ENCODE assay signal across 30 cellular contexts in the genomic region with DNA sequence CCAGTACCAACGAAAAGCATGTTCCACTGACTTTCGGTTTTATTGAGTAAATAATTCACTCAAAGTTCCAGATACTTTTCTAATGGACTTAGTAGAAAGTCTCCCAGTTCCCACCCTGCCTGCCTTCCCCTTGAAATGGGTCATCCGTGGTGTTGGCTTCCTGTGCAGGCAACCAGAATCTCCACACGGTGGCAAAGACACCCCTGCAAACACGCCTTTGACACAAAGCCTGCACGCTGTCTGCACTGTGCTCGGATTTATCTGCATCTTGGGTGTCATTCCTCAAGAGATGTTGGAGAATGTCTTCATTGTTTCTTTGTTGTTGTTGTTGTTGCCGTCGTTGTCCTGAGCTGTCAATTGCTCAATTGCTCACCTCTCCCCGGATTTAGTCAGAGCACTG.
DNase-seq lines count a peak whose midpoint lies in the region; ATAC-seq and TF ChIP-seq lines count a peak whose summit lies in the region.
"Had no signal": no experiment of that assay in that cellular context is flagged by ENCODE, and none has a peak within 500 bp of the region (broad histone marks: within the 10 kb centered on the region; RNA-seq: fewer than 3 reads in every experiment).

No MANE protein-coding gene starts in this region.

- no peak overlapping the region for H2AFZ ChIP-seq in osteoblast (ENCODE audit: low read length)
- H2AFZ ChIP-seq: GM23338, PC-9 had no signal

- no peaks in the 10 kb centered on the region for H3K4me1 ChIP-seq in right atrium auricular region
- no peaks in the 10 kb centered on the region for H3K4me1 ChIP-seq in right cardiac atrium (ENCODE audit: control insufficient read depth, insufficient read depth, low read length)
- H3K4me1 ChIP-seq in esophagus muscularis mucosa = no peaks in the 10 kb centered on the region
- no peaks in the 10 kb centered on the region for H3K4me1 ChIP-seq in osteoblast (ENCODE audit: insufficient read depth, low read length)
- H3K4me1 ChIP-seq in esophagus squamous epithelium = no peaks in the 10 kb centered on the region
- H3K4me1 ChIP-seq: HAP-1, SJCRH30 had no signal

- H3K4me3 ChIP-seq in right atrium auricular region (no peak overlapping the region), right cardiac atrium (ENCODE audit: low read length) (no peak overlapping the region), esophagus muscularis mucosa (no peak overlapping the region), osteoblast (ENCODE audit: insufficient read depth, low read length) (no peak overlapping the region), esophagus squamous epithelium (no peak overlapping the region)
- H3K4me3 ChIP-seq: GM23338, HAP-1, K562, MG63, PC-9, SJCRH30 had no signal

- TF ChIP-seq POLR2A in esophagus muscularis mucosa (IDR thresholded peaks at IDR 0.05; ENCODE audit: low read depth) (no peak), esophagus squamous epithelium (IDR thresholded peaks at IDR 0.05) (no peak)

- H3K36me3 ChIP-seq in right atrium auricular region (no peaks in the 10 kb centered on the region), esophagus muscularis mucosa (no peaks in the 10 kb centered on the region), osteoblast (ENCODE audit: insufficient read depth, low read length) (no peaks in the 10 kb centered on the region), esophagus squamous epithelium (no peaks in the 10 kb centered on the region)
- H3K36me3 ChIP-seq: HAP-1, MG63, SJCRH30 had no signal

- H3K9me3 ChIP-seq in right atrium auricular region = no peaks in the 10 kb centered on the region
- peaks cover 3% of the 10 kb centered on the region for H3K9me3 ChIP-seq in right cardiac atrium (ENCODE audit: control insufficient read depth, low read length)
- peaks cover 0 to 5% (median 0%) of the 10 kb centered on the region in 4 donors for H3K9me3 ChIP-seq in esophagus muscularis mucosa
- no peaks in the 10 kb centered on the region for H3K9me3 ChIP-seq in osteoblast (ENCODE audit: low read depth, low read length)
- no peaks in the 10 kb centered on the region for H3K9me3 ChIP-seq in esophagus squamous epithelium
- H3K9me3 ChIP-seq: HAP-1, MG63, SJCRH30 had no signal

- DNase-seq in right atrium auricular region (ENCODE audit: low spot score) = peak; percentile 9
- DNase-seq in right cardiac atrium = no peak
- peak; percentile 72 for DNase-seq in esophagus muscularis mucosa (ENCODE audit: extremely low spot score)
- peak; percentile 38 for DNase-seq in osteoblast (ENCODE audit: insufficient read length, low spot score, missing footprints)
- DNase-seq in G401 (ENCODE audit: low spot score) = no peak
- no peak for DNase-seq in esophagus squamous epithelium (lab: John Stamatoyannopoulos, UW)
- DNase-seq: CD8-positive, alpha-beta memory T cell; DMS 273 treated with DMSO at 0.1 percent for 48 hours; DMS79; HFFc6; MG63; NCI-H1048; NCI-H1417 treated with DMSO at 0.1 percent for 48 hours; NCI-H1694 treated with DMSO at 0.1 percent for 48 hours; NCI-H2081; NCI-H2171; NCI-H226; NCI-H510A; NCI-H748 treated with DMSO at 0.1 percent for 48 hours; NK-92 treated with Interleukin-12 subunit alpha and Interleukin-12 subunit beta, amount 100 ng/mL, for 24 hours; PC-9; SJCRH30 had no signal

- no peaks in the 10 kb centered on the region for H4K20me1 ChIP-seq in osteoblast (ENCODE audit: insufficient read depth, low read length)

- no peaks in the 10 kb centered on the region for H3K27me3 ChIP-seq in right atrium auricular region
- no peaks in the 10 kb centered on the region for H3K27me3 ChIP-seq in right cardiac atrium (ENCODE audit: control insufficient read depth, insufficient read depth)
- H3K27me3 ChIP-seq in esophagus muscularis mucosa = peaks cover 0 to 17% (median 0%) of the 10 kb centered on the region in 4 donors
- no peaks in the 10 kb centered on the region for H3K27me3 ChIP-seq in osteoblast (ENCODE audit: insufficient read depth, low read length)
- no peaks in the 10 kb centered on the region for H3K27me3 ChIP-seq in esophagus squamous epithelium
- H3K27me3 ChIP-seq: MG63, SJCRH30 had no signal

- H3K27ac ChIP-seq in right atrium auricular region (no peak overlapping the region), right cardiac atrium (ENCODE audit: low read length) (no peak overlapping the region), esophagus muscularis mucosa (replicated peaks in 1 of 4) (no peak overlapping the region), osteoblast (ENCODE audit: low read depth, low read length) (no peak overlapping the region), esophagus squamous epithelium (no peak overlapping the region)
- H3K27ac ChIP-seq: 22Rv1, PC-9, SJCRH30 had no signal

- no peak for ATAC-seq in right cardiac atrium
- ATAC-seq in GM19324 (IDR thresholded peaks at IDR 0.05; ENCODE audit: low FRiP score, unreplicated experiment) = no peak
- ATAC-seq: GM23338, HepG2, K562, Right ventricle myocardium inferior, SK-N-SH treated with all-trans-retinoic acid at 6 μM for 48 hours had no signal

- no peaks in the 10 kb centered on the region for H3K79me2 ChIP-seq in osteoblast (ENCODE audit: insufficient read depth, low read length)

- TF ChIP-seq CTCF in right atrium auricular region (IDR thresholded peaks at IDR 0.05) = no peak
- no peak for TF ChIP-seq CTCF in esophagus muscularis mucosa (IDR thresholded peaks at IDR 0.05)
- no peak for TF ChIP-seq CTCF in osteoblast (IDR thresholded peaks at IDR 0.05; ENCODE audit: extremely low read depth, low read depth, low read length)
- no peak for TF ChIP-seq CTCF in esophagus squamous epithelium (IDR thresholded peaks at IDR 0.05)

- no peak overlapping the region for H3K4me2 ChIP-seq in osteoblast (ENCODE audit: insufficient read depth, low read length)
- H3K4me2 ChIP-seq: GM23338, PC-9 had no signal

- 75% methylated on average over 10 of the region's 10 CpGs for WGBS in right cardiac atrium
- 82% methylated on average over 10 of the region's 10 CpGs for WGBS in esophagus muscularis mucosa
- WGBS in esophagus squamous epithelium, 2 donors = 81 to 82% methylated on average over 10 of the region's 10 CpGs

- intact Hi-C loops in right cardiac atrium (cut with DNase I) (no loop called here), esophagus muscularis mucosa (cut with DNase I) (no loop called here), esophagus squamous epithelium (cut with DNase I) (no loop called here)

- in situ Hi-C loops in G401 (cut with HindIII; ENCODE audit: low sequenced_read_pairs) = no loop called here

- TF ChIP-seq EP300 in esophagus muscularis mucosa (IDR thresholded peaks at IDR 0.05) = no peak

Comparison
In these comparisons a context has a peak if more than half of its experiments do, and no peak if none do; other contexts are left out.
1. DNase-seq: peak in right atrium auricular region (single experiment), esophagus muscularis mucosa (single experiment) and osteoblast (single experiment); none in right cardiac atrium (0 of 3), G401 (single experiment) and esophagus squamous epithelium (single experiment).